ENCODE assay signal across 33 cellular contexts in genomic region chr17:33481652-33482051, GRCh38.
"Had no signal": no experiment of that assay in that cellular context is flagged by ENCODE, and none has a peak within 500 bp of the region (broad histone marks: within the 10 kb centered on the region; RNA-seq: fewer than 3 reads in every experiment).

No MANE protein-coding gene starts in this region.

- H3K36me3 ChIP-seq: adrenal gland, ascending aorta, brain microvascular endothelial cell, breast epithelium, cardiac muscle cell had no signal

- H3K27ac ChIP-seq: adrenal gland, ascending aorta, body of pancreas, brain microvascular endothelial cell, breast epithelium, cardiac muscle cell had no signal

- FAIRE-seq: astrocyte had no signal

- H3K4me1 ChIP-seq: adrenal gland, ascending aorta, body of pancreas, breast epithelium had no signal

- DNase-seq: activated effector memory CD4-positive, alpha-beta T cell treated with anti-CD3 and anti-CD28 coated beads, Interleukin-2, amount 50 U/mL, for 16 hours; activated effector memory CD4-positive, alpha-beta T cell treated with Interleukin-2 at 50 U/mL for 16 hours; activated gamma-delta T cell; activated gamma-delta T cell treated with Interleukin-2 at 50 U/mL for 16 hours; activated naive CD4-positive, alpha-beta T cell; activated naive CD4-positive, alpha-beta T cell treated with anti-CD3 and anti-CD28 coated beads for 36 hours; activated naive CD4-positive, alpha-beta T cell treated with anti-CD3 and anti-CD28 coated beads, Interleukin-2, amount 10 ng/mL, durations not matched to agents 7 days and 5 days; activated naive CD4-positive, alpha-beta T cell treated with anti-CD3 and anti-CD28 coated beads, Interleukin-2, amount 50 U/mL, for 16 hours; activated naive CD4-positive, alpha-beta T cell treated with Interleukin-2 at 50 U/mL for 16 hours; activated naive CD8-positive, alpha-beta T cell treated with anti-CD3 and anti-CD28 coated beads for 36 hours; activated naive CD8-positive, alpha-beta T cell treated with anti-CD3 and anti-CD28 coated beads, Interleukin-2, amount 10 ng/mL, durations not matched to agents 7 days and 5 days; activated naive CD8-positive, alpha-beta T cell treated with anti-CD3 and anti-CD28 coated beads, Interleukin-2, amount 50 U/mL, for 24 hours; activated T-cell treated with anti-CD3 and anti-CD28 coated beads, Interleukin-2, amount 50 U/mL, for 1 hour; activated T-cell treated with anti-CD3 and anti-CD28 coated beads, Interleukin-2, amount 50 U/mL, for 24 hours; activated T-cell treated with anti-CD3 and anti-CD28 coated beads, Interleukin-2, amount 50 U/mL, for 4 hours; activated T-cell treated with anti-CD3 and anti-CD28 coated beads, Interleukin-2, amount 50 U/mL, for 48 hours; activated T-cell treated with anti-CD3 and anti-CD28 coated beads, Interleukin-2, amount 50 U/mL, for 72 hours; adrenal gland; amniotic stem cell; amygdala; anterior cingulate cortex; aorta; body of pancreas; brain microvascular endothelial cell; caudate nucleus; central memory CD4-positive, alpha-beta T cell; cerebellar nuclear complex had no signal

- H3K27me3 ChIP-seq: adrenal gland, ascending aorta, body of pancreas, brain microvascular endothelial cell, breast epithelium, cardiac muscle cell had no signal

- ATAC-seq: activated naive CD4-positive, alpha-beta T cell treated with anti-CD3 and anti-CD28 coated beads, Interleukin-2, amount 50 U/mL, for 72 hours; activated naive CD8-positive, alpha-beta T cell treated with anti-CD3 and anti-CD28 coated beads, Interleukin-2, amount 50 U/mL, for 24 hours; activated T-cell treated with anti-CD3 and anti-CD28 coated beads, Interleukin-2, amount 50 U/mL, for 4 hours; activated T-cell treated with anti-CD3 and anti-CD28 coated beads, Interleukin-2, amount 50 U/mL, for 72 hours; activated T-helper 17 cell treated with anti-CD3 and anti-CD28 coated beads, Interleukin-2, amount 50 U/mL, for 72 hours; body of pancreas had no signal

- H3K9me3 ChIP-seq: adrenal gland, ascending aorta, body of pancreas, breast epithelium had no signal

- H3K4me3 ChIP-seq: adrenal gland, ascending aorta, body of pancreas, breast epithelium, cardiac muscle cell had no signal
